Comparison of ENCODE assay signal across 24 cellular contexts in the genomic region with DNA sequence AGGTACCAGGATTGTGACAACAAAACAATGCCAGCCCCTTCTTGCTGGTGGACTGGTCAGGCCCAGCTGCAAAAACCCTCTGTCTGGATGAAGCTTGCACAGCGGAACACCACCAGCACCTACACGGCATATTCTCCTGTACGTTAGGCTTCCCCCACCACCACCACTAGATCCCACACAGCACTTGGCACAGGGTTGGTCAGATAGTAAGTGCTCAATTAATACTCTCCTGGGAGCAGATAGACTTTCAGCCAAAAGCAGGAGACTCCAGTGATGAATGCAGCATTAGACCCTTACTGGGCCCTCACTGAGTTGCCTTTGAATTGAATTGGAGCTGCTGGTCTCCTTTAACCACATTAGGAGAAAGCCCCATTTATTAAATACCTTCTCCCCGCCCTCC.
DNase-seq lines count a peak whose midpoint lies in the region; ATAC-seq, FAIRE-seq and TF ChIP-seq lines count a peak whose summit lies in the region.
"Had no signal": no experiment of that assay in that cellular context is flagged by ENCODE, and none has a peak within 500 bp of the region (broad histone marks: within the 10 kb centered on the region; RNA-seq: fewer than 3 reads in every experiment).

No MANE protein-coding gene starts in this region.

- H3K18ac ChIP-seq in H1 (ENCODE audit: extremely low read depth, low read length), result no peak overlapping the region

- H3K4ac ChIP-seq in H1 (replicated peaks; ENCODE audit: insufficient read length, low read depth, low read length), result no peak overlapping the region

- no peak overlapping the region for H3K23ac ChIP-seq in H1 (ENCODE audit: insufficient read length)

- TF ChIP-seq POLR2A in H1 (IDR thresholded peaks at IDR 0.05; ENCODE audit: control extremely low read depth in 1 of 2, low read depth in 2 of 2, low read length in 2 of 2), result no peak

- no peak overlapping the region for H3K27ac Mint-ChIP-seq in activated CD8-positive, alpha-beta memory T cell treated with anti-CD3 and anti-CD28 coated beads, Interleukin-2, amount 10 ng/mL, durations not matched to agents 7 days and 5 days
- H3K27ac Mint-ChIP-seq: H9, HFFc6 had no signal

- H3K9me3 ChIP-seq in HEK293 (ENCODE audit: control insufficient read depth, insufficient read depth, low read depth, low read length), result no peaks in the 10 kb centered on the region
- H3K9me3 ChIP-seq in H1 (ENCODE audit: insufficient read depth in 2 of 2, low read depth in 1 of 2, low read length in 1 of 2), result peaks cover 3 to 4% of the 10 kb centered on the region in 2 experiments; a peak in 1 of 4 replicates

- peak overlapping the region; percentile 39; the same call in 1 of the 2 replicates for H2BK12ac ChIP-seq in H1 (ENCODE audit: low read depth, low read length)

- peaks cover 15% of the 10 kb centered on the region for H3K27me3 Mint-ChIP-seq in activated CD8-positive, alpha-beta memory T cell treated with anti-CD3 and anti-CD28 coated beads, Interleukin-2, amount 10 ng/mL, durations not matched to agents 7 days and 5 days
- H3K27me3 Mint-ChIP-seq: CD4-positive, alpha-beta memory T cell had no signal

- CTCF ChIA-PET in HEK293 (lab: Yijun Ruan, JAX) (no interaction called here), H1 (lab: Charles Lee; ENCODE audit: partially characterized antibody) (interaction anchor here (0.6 to 1.0 kb wide), 3 partner anchors 28 to 69 kb away, joined by 3 to 4 read pairs (median 4); no protein-coding TSS in a partner anchor)
- CTCF ChIA-PET in activated CD8-positive, alpha-beta memory T cell treated with anti-CD3 and anti-CD28 coated beads, Interleukin-2, amount 10 ng/mL, durations not matched to agents 7 days and 5 days (lab: Charles Lee), result no interaction called here

- H3K27ac ChIP-seq in HEK293 (ENCODE audit: extremely low read depth, low read depth, low read length) (no peak overlapping the region), H1 (ENCODE audit: low read depth, low read length) (no peak overlapping the region)
- H3K27ac ChIP-seq: A549, GM23248 had no signal

- FAIRE-seq in H1 (lab: Jason Lieb, UNC), result no peak
- FAIRE-seq: A549, GM12891, GM18507 had no signal

- H3K36me3 ChIP-seq in HEK293 (ENCODE audit: control insufficient read depth in 2 of 2, insufficient read depth in 1 of 2, low read length in 2 of 2) (no peaks in the 10 kb centered on the region), H1 (ENCODE audit: control insufficient read depth in 2 of 4, insufficient read depth in 4 of 4, low read length in 3 of 4) (no peaks in the 10 kb centered on the region)

- no peaks in the 10 kb centered on the region for H4K20me1 ChIP-seq in H1 (replicated peaks in 1 of 2; ENCODE audit: control insufficient read depth in 1 of 2, insufficient read depth in 2 of 2, low read length in 2 of 2)

- peaks cover 2% of the 10 kb centered on the region for H3K9me3 Mint-ChIP-seq in activated CD8-positive, alpha-beta memory T cell treated with anti-CD3 and anti-CD28 coated beads, Interleukin-2, amount 10 ng/mL, durations not matched to agents 7 days and 5 days (ENCODE audit: low read depth)

- H3K4me1 ChIP-seq in HEK293 (ENCODE audit: control insufficient read depth, insufficient read depth, low read length) (no peaks in the 10 kb centered on the region), H1 (replicated peaks in 1 of 4; ENCODE audit: control insufficient read depth in 3 of 4, insufficient read depth in 4 of 4, low read length in 3 of 4) (peaks cover 0 to 4% (median 1%) of the 10 kb centered on the region in 4 experiments; a peak in 2 of 7 replicates)
- H3K4me1 ChIP-seq: A549 had no signal

- no peak for ATAC-seq in left lobe of liver
- no peak for ATAC-seq in activated CD8-positive, alpha-beta memory T cell treated with anti-CD3 and anti-CD28 coated beads, Interleukin-2, amount 10 ng/mL, durations not matched to agents 7 days and 5 days
- ATAC-seq: A549, HCT116 had no signal

- no peak overlapping the region for H2BK120ac ChIP-seq in H1 (replicated peaks; ENCODE audit: low read depth, low read length)

- H2BK20ac ChIP-seq in H1 (ENCODE audit: low read length), result no peak overlapping the region

- no peak overlapping the region for H4K5ac ChIP-seq in H1 (ENCODE audit: insufficient read length, low read depth, low read length)

- peaks cover 1% of the 10 kb centered on the region for H3K36me3 Mint-ChIP-seq in activated CD8-positive, alpha-beta memory T cell treated with anti-CD3 and anti-CD28 coated beads, Interleukin-2, amount 10 ng/mL, durations not matched to agents 7 days and 5 days
- H3K36me3 Mint-ChIP-seq: CD4-positive, alpha-beta memory T cell had no signal

- H3K4me1 Mint-ChIP-seq in activated CD8-positive, alpha-beta memory T cell treated with anti-CD3 and anti-CD28 coated beads, Interleukin-2, amount 10 ng/mL, durations not matched to agents 7 days and 5 days, result peaks cover 19% of the 10 kb centered on the region

- H3K23me2 ChIP-seq in H1 (ENCODE audit: low read depth, low read length), result no peaks in the 10 kb centered on the region

- H3K14ac ChIP-seq in H1 (ENCODE audit: insufficient read length), result no peak overlapping the region

- H4K8ac ChIP-seq in H1 (ENCODE audit: extremely low read depth, insufficient read depth, low read length), result no peak overlapping the region

- H4K91ac ChIP-seq in H1 (replicated peaks; ENCODE audit: insufficient read length, low read length), result no peak overlapping the region

- H3K56ac ChIP-seq in H1 (replicated peaks; ENCODE audit: insufficient read length, low read depth, low read length), result no peak overlapping the region

- TF ChIP-seq EP300 in H1 (IDR thresholded peaks at IDR 0.05; ENCODE audit: borderline replicate concordance in 1 of 2, low read depth in 2 of 2, low read length in 2 of 2), result no peak

- H3K4me3 Mint-ChIP-seq in activated CD8-positive, alpha-beta memory T cell treated with anti-CD3 and anti-CD28 coated beads, Interleukin-2, amount 10 ng/mL, durations not matched to agents 7 days and 5 days, result no peak overlapping the region
- H3K4me3 Mint-ChIP-seq: CD4-positive, alpha-beta memory T cell; H9; HFFc6 had no signal

- H2AK5ac ChIP-seq in H1 (ENCODE audit: low read depth, low read length), result no peak overlapping the region

- H3K4me3 ChIP-seq in HEK293 (ENCODE audit: low read depth, low read length) (no peak overlapping the region), H1 (ENCODE audit: extremely low read depth in 1 of 4, insufficient read depth in 2 of 4, low read depth in 3 of 4, low read length in 4 of 4) (no peak overlapping the region)
- H3K4me3 ChIP-seq: A549, GM23248 had no signal

- POLR2A ChIA-PET in HEK293 (lab: Yijun Ruan, JAX), result no interaction called here
- POLR2A ChIA-PET in H1 (lab: Charles Lee; ENCODE audit: partially characterized antibody), result no interaction called here

- H2BK15ac ChIP-seq in H1 (ENCODE audit: low read length), result peak overlapping the region; percentile 53; the same call in 1 of the 2 replicates

- 70% methylated on average over 4 of the region's 4 CpGs; no CpG with 5 or more reads in 1 of the 2 experiments for WGBS in H1 (ENCODE audit: extremely low coverage in 1 of 2, insufficient coverage in 1 of 2, insufficient read length in 1 of 2, insufficient replicate concordance in 2 of 2, low coverage in 1 of 2, low lambda C conversion rate in 2 of 2, missing lambda C conversion rate in 1 of 2), 2 experiments

- DNase-seq in D341Med (ENCODE audit: low spot score) (peak; percentile 13), H1 (ENCODE audit: low read depth in 1 of 2, low spot score in 2 of 2) (no peak), left lobe of liver (ENCODE audit: low spot score) (peak; percentile 32), GM20000 (ENCODE audit: low spot score) (no peak), RPMI8226 (no peak)
- DNase-seq in activated CD8-positive, alpha-beta memory T cell treated with anti-CD3 and anti-CD28 coated beads, Interleukin-2, amount 10 ng/mL, durations not matched to agents 7 days and 5 days, result no peak
- DNase-seq in activated CD4-positive, alpha-beta T cell treated with anti-CD3 and anti-CD28 coated beads, Interleukin-2, amount 50 U/mL, for 48 hours, result no peak
- DNase-seq: 8988T; ACHN; C1 segment of cervical spinal cord; Calu3; CD4-positive, alpha-beta memory T cell; COR-L47; DMS153; DMS79; GF-D8; GM23248; H9; HFFc6 had no signal

- TF ChIP-seq CTCF in HEK293 (tag by site-specific recombination; IDR thresholded peaks at IDR 0.05) (no peak), H1 (IDR thresholded peaks at IDR 0.05; ENCODE audit: control extremely low read depth in 1 of 3, insufficient read depth in 1 of 3, low read depth in 1 of 3, low read length in 3 of 3) (no peak), GM20000 (IDR thresholded peaks at IDR 0.05; ENCODE audit: extremely low read depth, missing control alignments) (no peak)

- H3K79me2 ChIP-seq in H1 (ENCODE audit: control insufficient read depth in 1 of 2, insufficient read depth in 2 of 2, low read length in 2 of 2), result no peaks in the 10 kb centered on the region

- TF ChIP-seq RAD21 in H1 (IDR thresholded peaks at IDR 0.05 in 1 of 2, conservative IDR thresholded peaks at IDR 0.05 in 1 of 2; ENCODE audit: low read depth in 2 of 2, low read length in 2 of 2), result no peak

- no peak overlapping the region for H3K4me2 ChIP-seq in H1 (ENCODE audit: insufficient read depth in 1 of 2, low read depth in 2 of 2, low read length in 2 of 2)
- H3K4me2 ChIP-seq: A549 had no signal

- H3K9ac ChIP-seq in H1 (replicated peaks in 1 of 4; ENCODE audit: extremely low read depth in 1 of 4, low read depth in 3 of 4, low read length in 3 of 4), result no peak overlapping the region
- H3K9ac ChIP-seq: GM23248 had no signal

- no peak overlapping the region for H2AFZ ChIP-seq in H1 (ENCODE audit: low read length)
- H2AFZ ChIP-seq: GM23248 had no signal

- H2BK5ac ChIP-seq in H1 (ENCODE audit: low read depth, low read length), result no peak overlapping the region

- H3K27me3 ChIP-seq in H1 (replicated peaks in 1 of 4; ENCODE audit: control insufficient read depth in 3 of 4, extremely low read depth in 1 of 4, insufficient read depth in 3 of 4, low read length in 3 of 4), result no peaks in the 10 kb centered on the region

- no peaks in the 10 kb centered on the region for H3K79me1 ChIP-seq in H1 (ENCODE audit: low read depth, low read length)

TF ChIP-seq in HEK293, 187 proteins besides CTCF, POLR2A, EP300 and RAD21:
- TF ChIP-seq ZNF664 (tag by site-specific recombination; IDR thresholded peaks at IDR 0.05) (peak; percentile 81), MYNN (tag by site-specific recombination; IDR thresholded peaks at IDR 0.05; ENCODE audit: borderline replicate concordance) (no peak)

TF ChIP-seq in H1, 55 proteins besides CTCF, POLR2A, EP300 and RAD21 (continues in another document):
- TF ChIP-seq MAFK (IDR thresholded peaks at IDR 0.05; ENCODE audit: low read depth, low read length) (no peak), SIX5 (IDR thresholded peaks at IDR 0.05; ENCODE audit: low read depth, low read length) (no peak), CBX8 (IDR thresholded peaks at IDR 0.05; ENCODE audit: borderline replicate concordance, low read depth, low read length) (no peak), SP4 (IDR thresholded peaks at IDR 0.05; ENCODE audit: low read length) (no peak), SUZ12 (IDR thresholded peaks at IDR 0.05; ENCODE audit: low read length) (no peak), CHD1 (IDR thresholded peaks at IDR 0.05; ENCODE audit: low read depth, low read length) (no peak), EZH2 (IDR thresholded peaks at IDR 0.05; ENCODE audit: low read depth, low read length, severe bottlenecking) (no peak), EGR1 (IDR thresholded peaks at IDR 0.05; ENCODE audit: borderline replicate concordance, low read depth, low read length) (no peak)

Comparison
In these comparisons a context has a peak if more than half of its experiments do, and no peak if none do; other contexts are left out.
1. DNase-seq: peak in D341Med (single experiment) and left lobe of liver (single experiment); none in H1 (0 of 2), GM20000 (single experiment), activated CD8-positive, alpha-beta memory T cell treated with anti-CD3 and anti-CD28 coated beads, Interleukin-2, amount 10 ng/mL, durations not matched to agents 7 days and 5 days (single experiment), activated CD4-positive, alpha-beta T cell treated with anti-CD3 and anti-CD28 coated beads, Interleukin-2, amount 50 U/mL, for 48 hours (0 of 2) and RPMI8226 (single experiment).